1 cellular context compared by ENCODE assay signal in genomic region chr15:25880877-25881276, GRCh38. TPM values are rescaled to one million over a fixed set of nuclear protein-coding genes. Genes with fewer than 3 reads are reported as not detected.
"Had no signal": no experiment of that assay in that cellular context is flagged by ENCODE, and none has a peak within 500 bp of the region (broad histone marks: within the 10 kb centered on the region; RNA-seq: fewer than 3 reads in every experiment).

No MANE protein-coding gene starts in this region.

RNA-seq across cellular contexts. Expression of gene ATP10A, which starts 17.8 kb away (rescaled TPM):
- polyA plus RNA-seq: neural cell had no signal
